ENCODE assay signal across 16 cellular contexts in genomic region chr20:2234788-2235187, GRCh38.
DNase-seq lines count a peak whose midpoint lies in the region; ATAC-seq lines count a peak whose summit lies in the region.
"Had no signal": no experiment of that assay in that cellular context is flagged by ENCODE, and none has a peak within 500 bp of the region (broad histone marks: within the 10 kb centered on the region; RNA-seq: fewer than 3 reads in every experiment).

No MANE protein-coding gene starts in this region.

- DNase-seq in COR-L47 (lab: John Stamatoyannopoulos, UW), result peak; percentile 62
- peak; percentile 80 for DNase-seq in NCI-H1092 treated with DMSO at 0.1 percent for 48 hours (lab: John Stamatoyannopoulos, UW)
- peak; percentile 42 for DNase-seq in RPMI7951 (ENCODE audit: low read depth)
- no peak for DNase-seq in NCI-H526 treated with DMSO at 0.1 percent for 48 hours (lab: John Stamatoyannopoulos, UW)
- no peak for DNase-seq in HT-29 (ENCODE audit: low spot score)
- DNase-seq: activated CD4-positive, alpha-beta T cell treated with anti-CD3 and anti-CD28 coated beads for 36 hours; AML-193; effector memory CD8-positive, alpha-beta T cell; GDM1; left ventricle myocardium inferior; Peyer's patch; T-cell had no signal

- no peaks in the 10 kb centered on the region for H3K36me3 ChIP-seq in iPS-18a (ENCODE audit: control insufficient read depth, low read depth, low read length)
- H3K36me3 ChIP-seq: ascending aorta, left ventricle myocardium inferior, Peyer's patch had no signal

- peak overlapping the region; percentile 33 for H3K4me3 ChIP-seq in iPS-18a (ENCODE audit: low read length)
- H3K4me3 ChIP-seq: ascending aorta, left ventricle myocardium inferior, Peyer's patch had no signal

- no peaks in the 10 kb centered on the region for H3K27me3 ChIP-seq in iPS-18a (ENCODE audit: control insufficient read depth, insufficient read depth, low read length)
- H3K27me3 ChIP-seq: ascending aorta, Peyer's patch had no signal

- peaks cover 16% of the 10 kb centered on the region for H3K4me1 ChIP-seq in iPS-18a (ENCODE audit: control insufficient read depth, low read depth, low read length)
- H3K4me1 ChIP-seq: ascending aorta, left ventricle myocardium inferior, Peyer's patch had no signal

- H3K9ac ChIP-seq in iPS-18a (ENCODE audit: low read length), result peak overlapping the region; percentile 52

- H3K9me3 ChIP-seq in iPS-18a (ENCODE audit: control insufficient read depth, low read depth, low read length), result no peaks in the 10 kb centered on the region
- H3K9me3 ChIP-seq: ascending aorta, left ventricle myocardium inferior, Peyer's patch had no signal

- peak overlapping the region; percentile 81 for H3K27ac ChIP-seq in iPS-18a (ENCODE audit: low read length)
- H3K27ac ChIP-seq: ascending aorta, left ventricle myocardium inferior, Peyer's patch had no signal

- ATAC-seq in GM21619 (IDR thresholded peaks at IDR 0.05; ENCODE audit: unreplicated experiment) (no peak), GM19328 (IDR thresholded peaks at IDR 0.05; ENCODE audit: unreplicated experiment) (no peak)
- ATAC-seq: activated CD4-positive, alpha-beta T cell treated with anti-CD3 and anti-CD28 coated beads for 36 hours; effector memory CD8-positive, alpha-beta T cell; T-cell had no signal

Comparison
In these comparisons a context has a peak if more than half of its experiments do, and no peak if none do; other contexts are left out.
1. DNase-seq: peak in COR-L47 (single experiment), NCI-H1092 treated with DMSO at 0.1 percent for 48 hours (single experiment) and RPMI7951 (single experiment); none in NCI-H526 treated with DMSO at 0.1 percent for 48 hours (single experiment) and HT-29 (single experiment).